Comparison of ENCODE assay signal across 4 cellular contexts in the genomic region with DNA sequence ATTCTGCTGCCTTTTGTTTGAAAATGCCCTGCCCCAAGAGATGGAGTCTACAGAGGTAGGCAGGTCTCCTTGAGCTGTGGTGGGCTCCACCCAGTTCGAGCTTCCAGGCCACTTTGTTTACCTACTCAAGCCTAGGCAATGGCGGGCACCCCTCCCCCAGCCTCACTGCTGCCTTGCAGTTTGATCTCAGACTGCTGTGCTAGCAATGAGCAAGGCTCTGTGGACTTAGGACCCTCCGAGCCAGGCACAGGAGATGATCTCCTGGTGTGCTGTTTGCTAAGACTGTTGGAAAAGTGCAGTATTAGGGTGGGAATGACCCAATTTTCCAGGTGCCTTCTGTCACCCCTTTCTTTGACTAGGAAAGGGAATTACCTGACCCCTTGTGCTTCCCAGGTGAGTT. TPM values are rescaled to one million over a fixed set of nuclear protein-coding genes. Genes with fewer than 3 reads are reported as not detected.
"Had no signal": no experiment of that assay in that cellular context is flagged by ENCODE, and none has a peak within 500 bp of the region (broad histone marks: within the 10 kb centered on the region; RNA-seq: fewer than 3 reads in every experiment).

No MANE protein-coding gene starts in this region.

RNA-seq across cellular contexts. Expression of gene GIMD1, which starts 39.4 kb away (rescaled TPM):
- total RNA-seq: LHCN-M2, M059J, MCF 10A, NCI-H460 had no signal
